8 cellular contexts compared by ENCODE assay signal in genomic region chr3:69013256-69014021, GRCh38. TPM values are rescaled to one million over a fixed set of nuclear protein-coding genes. Genes with fewer than 3 reads are reported as not detected.
DNase-seq lines count a peak whose midpoint lies in the region; ATAC-seq and TF ChIP-seq lines count a peak whose summit lies in the region.

Gene EOGT (minus strand): TSS chr3:69013684. CDS start chr3:69009846, 3,838 bp downstream.

- TF ChIP-seq CTCF in BE2C (IDR thresholded peaks at IDR 0.05; ENCODE audit: low read depth, low read length) (peak; percentile 62), lower lobe of right lung (IDR thresholded peaks at IDR 0.05) (peak; percentile 60)

- H3K4me1 Mint-ChIP-seq in activated CD4-positive, alpha-beta memory T cell treated with anti-CD3 and anti-CD28 coated beads, Interleukin-2, amount 10 ng/mL, durations not matched to agents 7 days and 5 days = peaks cover 41% of the 10 kb centered on the region

- peak within 1 kb of the TSS; percentile 63 to 84 for H3K9ac ChIP-seq in duodenal mucosa (ENCODE audit: low read depth in 1 of 2, low read length in 2 of 2)

- H3K27ac Mint-ChIP-seq in activated CD4-positive, alpha-beta memory T cell treated with anti-CD3 and anti-CD28 coated beads, Interleukin-2, amount 10 ng/mL, durations not matched to agents 7 days and 5 days = peak within 1 kb of the TSS; percentile 76

- peaks cover 25% of the 10 kb centered on the region for H3K36me3 Mint-ChIP-seq in activated CD4-positive, alpha-beta memory T cell treated with anti-CD3 and anti-CD28 coated beads, Interleukin-2, amount 10 ng/mL, durations not matched to agents 7 days and 5 days (ENCODE audit: low read depth)

- H3K4me3 ChIP-seq in BE2C (ENCODE audit: low read depth, low read length) (peak within 1 kb of the TSS; percentile 74), duodenal mucosa (ENCODE audit: low read depth in 1 of 2, low read length in 2 of 2) (peak within 1 kb of the TSS; percentile 63 to 79), lower lobe of right lung (peak within 1 kb of the TSS; percentile 79)

- no peaks in the 10 kb centered on the region for H3K27me3 Mint-ChIP-seq in activated CD4-positive, alpha-beta memory T cell treated with anti-CD3 and anti-CD28 coated beads, Interleukin-2, amount 10 ng/mL, durations not matched to agents 7 days and 5 days

- ATAC-seq in HG03175 (IDR thresholded peaks at IDR 0.05; ENCODE audit: unreplicated experiment) (peak; percentile 71), lower lobe of right lung (peak; percentile 95)

- intact Hi-C loops in lower lobe of right lung (cut with DNase I) = no loop called here

- H3K27me3 ChIP-seq in BE2C (no peaks in the 10 kb centered on the region), duodenal mucosa (ENCODE audit: control insufficient read depth in 1 of 2, insufficient read depth in 2 of 2, low read length in 2 of 2) (no peaks in the 10 kb centered on the region), lower lobe of right lung (ENCODE audit: low read depth) (no peaks in the 10 kb centered on the region)

- no peaks in the 10 kb centered on the region for H3K9me3 ChIP-seq in BE2C
- no peaks in the 10 kb centered on the region for H3K9me3 ChIP-seq in duodenal mucosa (ENCODE audit: control insufficient read depth in 1 of 2, low read length in 2 of 2)
- H3K9me3 ChIP-seq in lower lobe of right lung = no peaks in the 10 kb centered on the region

- no peaks in the 10 kb centered on the region for H3K9me3 Mint-ChIP-seq in activated CD4-positive, alpha-beta memory T cell treated with anti-CD3 and anti-CD28 coated beads, Interleukin-2, amount 10 ng/mL, durations not matched to agents 7 days and 5 days

- POLR2A ChIA-PET in activated CD4-positive, alpha-beta memory T cell treated with anti-CD3 and anti-CD28 coated beads, Interleukin-2, amount 10 ng/mL, durations not matched to agents 7 days and 5 days (lab: Charles Lee) = interaction anchor here (0.7 to 3.6 kb wide), 17 partner anchors 10 to 1358 kb away, joined by 3 to 31 read pairs (median 4); partner anchors contain the start of genes ARL6IP5, TMF1 and UBA3

- peak; percentile 65 for TF ChIP-seq POLR2A in GM18951 (IDR thresholded peaks at IDR 0.05; ENCODE audit: extremely low read depth, insufficient read depth, insufficient read length)

- H3K36me3 ChIP-seq in BE2C (peaks cover 5% of the 10 kb centered on the region), duodenal mucosa (ENCODE audit: control insufficient read depth in 1 of 2, insufficient read depth in 2 of 2, low read length in 2 of 2) (peaks cover 4 to 12% of the 10 kb centered on the region in 2 donors), lower lobe of right lung (peaks cover 21% of the 10 kb centered on the region)

- H3K27ac ChIP-seq in duodenal mucosa (ENCODE audit: low read depth, low read length) (peak within 1 kb of the TSS; percentile 87), lower lobe of right lung (peak within 1 kb of the TSS; percentile 100)

- in situ Hi-C loops in GM18951 (cut with MboI; ENCODE audit: low sequenced_read_pairs, unreplicated experiment) = no loop called here

- CTCF ChIA-PET in activated CD4-positive, alpha-beta memory T cell treated with anti-CD3 and anti-CD28 coated beads, Interleukin-2, amount 10 ng/mL, durations not matched to agents 7 days and 5 days (lab: Charles Lee) = interaction anchor here (0.9 to 2.1 kb wide), 10 partner anchors 11 to 107 kb away, joined by 3 to 8 read pairs (median 6); partner anchors contain the start of gene ARL6IP5

- peak; percentile 94 for DNase-seq in BE2C
- DNase-seq in NCI-H748 (lab: John Stamatoyannopoulos, UW; ENCODE audit: unreplicated experiment) = peak; percentile 82
- peak; percentile 85 for DNase-seq in activated CD4-positive, alpha-beta memory T cell treated with anti-CD3 and anti-CD28 coated beads, Interleukin-2, amount 10 ng/mL, durations not matched to agents 7 days and 5 days
- DNase-seq in lower lobe of right lung = peak; percentile 94
- peak; percentile 63 to 73 (median 66) for DNase-seq in stimulated activated CD4-positive, alpha-beta T cell treated with anti-CD3 and anti-CD28 coated beads, TNF-alpha, amount 100 ng/mL, for 48 hours (ENCODE audit: low read depth in 3 of 3)

- peak within 1 kb of the TSS; percentile 83 for H3K4me3 Mint-ChIP-seq in activated CD4-positive, alpha-beta memory T cell treated with anti-CD3 and anti-CD28 coated beads, Interleukin-2, amount 10 ng/mL, durations not matched to agents 7 days and 5 days

- H3K4me1 ChIP-seq in BE2C (peaks cover 11% of the 10 kb centered on the region; the same call in 1 of the 2 replicates), duodenal mucosa (ENCODE audit: control insufficient read depth in 1 of 2, insufficient read depth in 2 of 2, low read length in 2 of 2) (peaks cover 6 to 12% of the 10 kb centered on the region in 2 donors), lower lobe of right lung (peaks cover 42% of the 10 kb centered on the region)

RNA-seq across cellular contexts. Expression of gene EOGT, which starts in this region (rescaled TPM):
- polyA plus RNA-seq in BE2C (2012; ENCODE audit: insufficient read depth, insufficient read length, low read depth) = 3.4 TPM
- 10 to 100 TPM; 12.9 to 13.7 TPM for total RNA-seq in activated CD4-positive, alpha-beta memory T cell treated with anti-CD3 and anti-CD28 coated beads, Interleukin-2, amount 10 ng/mL, durations not matched to agents 7 days and 5 days
- 35.7 TPM for total RNA-seq in lower lobe of right lung

Comparison
In these comparisons a context has a peak if more than half of its experiments do, and no peak if none do; other contexts are left out.
1. Peak in every context shown above with its lines: DNase-seq, ATAC-seq, H3K4me3 ChIP-seq and H3K27ac ChIP-seq.